In the genomic region with DNA sequence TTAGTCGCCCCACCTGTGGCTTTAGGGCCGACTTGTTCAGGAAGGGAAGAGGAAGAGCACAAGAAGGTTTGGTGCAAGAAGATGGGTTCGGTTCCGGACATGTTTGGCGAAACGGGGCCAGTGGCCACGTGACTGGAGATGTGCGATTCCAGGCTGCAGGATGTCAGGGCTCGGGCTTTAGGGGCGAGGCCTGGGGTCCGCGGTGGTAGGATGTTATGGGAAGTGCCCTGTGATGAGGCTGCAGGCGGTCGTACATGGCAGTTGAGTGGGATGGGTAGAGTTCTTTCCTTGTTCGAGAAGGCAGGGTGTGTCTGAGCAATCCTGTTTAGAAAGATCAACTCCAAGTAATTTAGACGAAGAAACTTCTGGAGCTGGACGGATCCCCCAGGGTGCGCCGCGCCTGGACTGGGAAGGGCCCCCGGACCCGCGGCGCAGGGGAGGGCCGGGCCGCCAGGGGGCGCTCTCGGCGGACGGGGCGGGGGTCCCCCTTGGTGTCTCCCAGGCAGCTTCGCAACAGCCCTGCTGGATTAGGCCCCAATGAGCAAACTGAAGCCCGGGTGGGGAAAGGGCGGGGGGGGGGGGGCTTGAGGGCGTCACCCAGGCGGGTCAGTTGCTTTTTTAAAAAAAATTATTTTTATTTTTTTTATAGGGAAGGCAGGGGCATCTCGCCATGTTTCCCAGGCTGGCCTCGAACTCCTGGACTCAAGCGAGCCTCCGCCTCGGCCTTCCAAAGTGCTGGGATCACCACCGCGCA, we compare ENCODE assay signal across 8 cellular contexts. TPM values are rescaled to one million over a fixed set of nuclear protein-coding genes. Genes with fewer than 3 reads are reported as not detected.
DNase-seq lines count a peak whose midpoint lies in the region; ATAC-seq, FAIRE-seq and TF ChIP-seq lines count a peak whose summit lies in the region.

No MANE protein-coding gene starts in this region.

- no peak for TF ChIP-seq POLR2A in A549 (IDR thresholded peaks at IDR 0.05; ENCODE audit: low read length)

- TF ChIP-seq EP300 in A549 (IDR thresholded peaks at IDR 0.05) = no peak

- H3K27me3 ChIP-seq in GM23338 (ENCODE audit: insufficient read depth) = no peaks in the 10 kb centered on the region
- peaks cover 0 to 9% of the 10 kb centered on the region in 2 donors for H3K27me3 ChIP-seq in left lung

- H3K79me2 ChIP-seq in GM23338 (replicated peaks; ENCODE audit: insufficient read depth) = no peaks in the 10 kb centered on the region

- H3K4me1 Mint-ChIP-seq in GM23338 = peaks cover 9% of the 10 kb centered on the region
- peaks cover 3% of the 10 kb centered on the region for H3K4me1 Mint-ChIP-seq in activated naive CD8-positive, alpha-beta T cell treated with anti-CD3 and anti-CD28 coated beads for 36 hours

- peaks cover 6% of the 10 kb centered on the region; the same call in 1 of the 2 replicates for H3K9me2 ChIP-seq in GM23338 (ENCODE audit: insufficient read depth)

- CTCF ChIA-PET in A549 (lab: Yijun Ruan, JAX) = interaction anchor here (0.6 to 8.5 kb wide), 17 partner anchors 8 to 140 kb away, joined by 3 to 74 read pairs (median 3); partner anchors contain the start of gene SDC1

- TF ChIP-seq RAD21 in A549 (conservative IDR thresholded peaks at IDR 0.05 in 1 of 2, IDR thresholded peaks at IDR 0.05 in 1 of 2) = 0 out of 5 replicates have a peak, but pooled peaks of 1 of the 2 experiments have one; percentile 23

- H3K4me3 Mint-ChIP-seq in GM23338 = no peak overlapping the region
- H3K4me3 Mint-ChIP-seq in activated naive CD8-positive, alpha-beta T cell treated with anti-CD3 and anti-CD28 coated beads for 36 hours = peak overlapping the region; percentile 39

- intact Hi-C loops in left lung (cut with DNase I) = no loop called here

- no peak for FAIRE-seq in A549 (lab: Jason Lieb, UNC)

- no peaks in the 10 kb centered on the region; the same call in 2 of the 3 replicates for H3K9me3 Mint-ChIP-seq in GM23338
- H3K9me3 Mint-ChIP-seq in activated naive CD8-positive, alpha-beta T cell treated with anti-CD3 and anti-CD28 coated beads for 36 hours = no peaks in the 10 kb centered on the region

- no peak overlapping the region for H3K27ac Mint-ChIP-seq in GM23338
- H3K27ac Mint-ChIP-seq in activated naive CD8-positive, alpha-beta T cell treated with anti-CD3 and anti-CD28 coated beads for 36 hours = no peak overlapping the region

- H3K4me3 ChIP-seq in A549 = no peak overlapping the region
- peak overlapping the region; percentile 40; the same call in 1 of the 2 replicates for H3K4me3 ChIP-seq in GM23338
- no peak overlapping the region for H3K4me3 ChIP-seq in left lung

- H3F3A ChIP-seq in GM23338 (replicated peaks; ENCODE audit: low read depth) = no peaks in the 10 kb centered on the region

- H4K20me1 ChIP-seq in GM23338 (replicated peaks; ENCODE audit: insufficient read depth) = no peaks in the 10 kb centered on the region

- H3K27ac ChIP-seq in A549 (no peak overlapping the region), GM23338 (ENCODE audit: low read depth) (no peak overlapping the region), left lung (no peak overlapping the region)

- H3K36me3 Mint-ChIP-seq in GM23338 (ENCODE audit: low read depth) = peaks cover 3% of the 10 kb centered on the region; the same call in 2 of the 3 replicates
- peaks cover 15% of the 10 kb centered on the region for H3K36me3 Mint-ChIP-seq in activated naive CD8-positive, alpha-beta T cell treated with anti-CD3 and anti-CD28 coated beads for 36 hours

- H3K4me2 ChIP-seq in A549 (no peak overlapping the region), GM23338 (peak overlapping the region; percentile 62)

- no peaks in the 10 kb centered on the region for H3K4me1 ChIP-seq in A549
- peaks cover 5% of the 10 kb centered on the region; the same call in 1 of the 2 replicates for H3K4me1 ChIP-seq in GM23338 (ENCODE audit: insufficient read depth)
- no peaks in the 10 kb centered on the region for H3K4me1 ChIP-seq in left lung

- 68% methylated on average over 38 of the region's 43 CpGs for WGBS in A549 (ENCODE audit: missing lambda C conversion rate)

- POLR2A ChIA-PET in A549 (lab: Yijun Ruan, JAX) = no interaction called here

- H3K9me3 ChIP-seq in A549 (peaks cover 7% of the 10 kb centered on the region; the same call in 1 of the 3 replicates), left lung (no peaks in the 10 kb centered on the region)

- peak; percentile 45 to 72; a peak in 5 of 6 replicates for ATAC-seq in A549
- ATAC-seq in GM23338 = peak; percentile 86
- ATAC-seq in left lung = peak; percentile 44
- ATAC-seq in HG03139 (IDR thresholded peaks at IDR 0.05; ENCODE audit: unreplicated experiment) = no peak

- H3K36me3 ChIP-seq in GM23338 (ENCODE audit: insufficient read depth) = no peaks in the 10 kb centered on the region
- peaks cover 0 to 8% of the 10 kb centered on the region in 2 donors for H3K36me3 ChIP-seq in left lung

- peaks cover 15% of the 10 kb centered on the region for H3K27me3 Mint-ChIP-seq in GM23338 (ENCODE audit: insufficient read depth, low read depth, poor library complexity)
- no peaks in the 10 kb centered on the region for H3K27me3 Mint-ChIP-seq in activated naive CD8-positive, alpha-beta T cell treated with anti-CD3 and anti-CD28 coated beads for 36 hours

- peak overlapping the region; percentile 97 for H2AFZ ChIP-seq in GM23338

- TF ChIP-seq CTCF in A549 (IDR thresholded peaks at IDR 0.05) = peak; percentile 58
- TF ChIP-seq CTCF in GM23338 (conservative IDR thresholded peaks at IDR 0.05; ENCODE audit: low read depth in 2 of 2) = peak; percentile 71 to 80
- TF ChIP-seq CTCF in left lung (IDR thresholded peaks at IDR 0.05) = peak; percentile 25 to 60

- DNase-seq in A549 (ENCODE audit: low read depth in 1 of 2, low spot score in 1 of 2) (peak in 1 of 2 experiments; percentile 50), GM23338 (ENCODE audit: low spot score) (peak; percentile 72), left lung (peak in 1 of 2 donors; percentile 85), nucleus accumbens (lab: John Stamatoyannopoulos, UW) (no peak), Ammon's horn (ENCODE audit: low spot score) (no peak), SIG-M5 (lab: John Stamatoyannopoulos, UW) (no peak)
- DNase-seq in activated naive CD8-positive, alpha-beta T cell treated with anti-CD3 and anti-CD28 coated beads for 36 hours = peak; percentile 50

TF ChIP-seq in A549, 52 proteins besides CTCF, POLR2A, EP300 and RAD21:
- TF ChIP-seq NR3C1 (IDR thresholded peaks at IDR 0.05) (no peak), MYC (IDR thresholded peaks at IDR 0.05; ENCODE audit: borderline replicate concordance, low read length) (no peak), SMC3 (IDR thresholded peaks at IDR 0.05) (0 out of 3 replicates have a peak, but pooled peaks have one; percentile 18), FOSL2 (IDR thresholded peaks at IDR 0.05) (no peak), FOSL2 (CRISPR knock-in tag; IDR thresholded peaks at IDR 0.05) (no peak), FOSB (CRISPR knock-in tag; IDR thresholded peaks at IDR 0.05) (no peak), ATOH8 (CRISPR knock-in tag; IDR thresholded peaks at IDR 0.05; ENCODE audit: low read depth) (no peak)

TF ChIP-seq in GM23338, 12 proteins besides CTCF, POLR2A, EP300 and RAD21:
- no peak for TF ChIP-seq NANOG (IDR thresholded peaks at IDR 0.05; ENCODE audit: borderline replicate concordance)
- TF ChIP-seq EZH2 (IDR thresholded peaks at IDR 0.05; ENCODE audit: low read depth, unreplicated experiment) = no peak
- TF ChIP-seq REST (IDR thresholded peaks at IDR 0.05; ENCODE audit: unreplicated experiment) = no peak
- TF ChIP-seq JUNB (IDR thresholded peaks at IDR 0.05; ENCODE audit: unreplicated experiment) = no peak

RNA-seq across cellular contexts. Expression of gene SDC1, which starts 17.2 kb away (rescaled TPM):
- polyA plus RNA-seq in A549 (2011; rRNA removed) = 97.1 and 116 TPM in 2 replicates
- 123 and 215 TPM in 2 replicates for polyA plus RNA-seq in A549 (2012; cell fraction: cytosol; rRNA removed)
- polyA plus RNA-seq in A549 (2012; cell fraction: nucleus; rRNA removed) = 279 and 455 TPM in 2 replicates
- polyA plus RNA-seq in A549 (2017; fragmentation: RNase III; extraction: RNeasy Plus Mini Kit Qiagen cat#74134 plus additional on column Dnase treatment) = 157 to 171 TPM (median 166 TPM) in 3 replicates
- polyA minus RNA-seq in A549 (2011; rRNA and poly(A)+ RNA removed) = 92.8 and 113 TPM in 2 replicates
- total RNA-seq in GM23338 (2014; rRNA removed; shearing (Covaris generic)) = 40.6 and 43.0 TPM in 2 replicates
- 16.1 and 16.6 TPM in 2 replicates for polyA plus RNA-seq in GM23338 (2016; fragmentation: Nextera tagmentation; extraction: Ambion mirVana)
- total RNA-seq in activated naive CD8-positive, alpha-beta T cell treated with anti-CD3 and anti-CD28 coated beads for 36 hours = under 1 TPM in 1 of 2 experiments, not detected in 1; 0.36 TPM
- total RNA-seq in left lung = 100 to 1,000 TPM; 127 to 278 TPM

Comparison
In these comparisons a context has a peak if more than half of its experiments do, and no peak if none do; other contexts are left out.
1. DNase-seq: peak in GM23338 (single experiment) and activated naive CD8-positive, alpha-beta T cell treated with anti-CD3 and anti-CD28 coated beads for 36 hours (single experiment); none in nucleus accumbens (0 of 56), Ammon's horn (single experiment) and SIG-M5 (single experiment).
2. RNA of gene SDC1, which starts 17.2 kb away (total RNA-seq): 127 to 278 TPM in left lung and 40.6 to 43.0 TPM in GM23338; 0.36 TPM in activated naive CD8-positive, alpha-beta T cell treated with anti-CD3 and anti-CD28 coated beads for 36 hours; every median in the first group is over 10 times any median in the second.
3. Peak in every context shown above with its lines, with median percentiles within 50 percentile points of each other: CTCF ChIP-seq.